31 cellular contexts compared by ENCODE assay signal in genomic region chr5:22431840-22432239, GRCh38.
"Had no signal": no experiment of that assay in that cellular context is flagged by ENCODE, and none has a peak within 500 bp of the region (broad histone marks: within the 10 kb centered on the region; RNA-seq: fewer than 3 reads in every experiment).

No MANE protein-coding gene starts in this region.

- H3K27ac ChIP-seq: colonic mucosa, esophagus muscularis mucosa, heart right ventricle, lower lobe of right lung, neural progenitor cell, prostate gland, right atrium auricular region, suprapubic skin, transverse colon, upper lobe of right lung, vagina had no signal

- H2AFZ ChIP-seq: neural progenitor cell had no signal

- DNase-seq: colonic mucosa; effector CD8-positive, alpha-beta T cell; endodermal cell; foreskin melanocyte; glutamatergic neuron; heart right ventricle; hippocampal formation; immature natural killer cell; left ventricle myocardium superior; lower lobe of right lung; mucosa of descending colon; naive B cell; stimulated activated CD4-positive, alpha-beta T cell treated with anti-CD3 and anti-CD28 coated beads, Interleukin-12 subunit alpha, Interleukin-12 subunit beta, amount 100 ng/mL, for 4 hours; stimulated activated CD4-positive, alpha-beta T cell treated with anti-CD3 and anti-CD28 coated beads, Interleukin-1b, Interleukin-23, amount 100 ng/mL, for 48 hours; stimulated activated CD4-positive, alpha-beta T cell treated with anti-CD3 and anti-CD28 coated beads, Interleukin-4, amount 100 ng/mL, for 1 hour; stimulated activated CD8-positive, alpha-beta memory T cell treated with anti-CD3 and anti-CD28 coated beads, Interleukin-4, amount 100 ng/mL, for 48 hours; stimulated activated naive CD4-positive, alpha-beta T cell; stimulated activated naive CD8-positive, alpha-beta T cell treated with anti-CD3 and anti-CD28 coated beads, Interleukin-15, amount 100 ng/mL, for 72 hours; transverse colon; upper lobe of right lung had no signal

- H3K27me3 Mint-ChIP-seq: dendritic cell treated with granulocyte-macrophage colony-stimulating factor and Interleukin-4, amounts not matched to agents 40 ng/mL and 50 ng/mL, for 4 days; memory B cell; naive B cell; natural killer cell treated with Interleukin-12 subunit alpha and Interleukin-12 subunit beta and Interleukin-15 and Interleukin-18, amount 100 ng/mL, for 72 hours; stimulated activated naive CD8-positive, alpha-beta T cell treated with anti-CD3 and anti-CD28 coated beads, Interleukin-15, amount 100 ng/mL, for 72 hours had no signal

- H3K36me3 Mint-ChIP-seq: immature natural killer cell, memory B cell, naive B cell, neural progenitor cell had no signal

- H3K4me2 ChIP-seq: neural progenitor cell, smooth muscle cell had no signal

- H3K4me3 ChIP-seq: colonic mucosa, esophagus muscularis mucosa, heart right ventricle, lower lobe of right lung, mucosa of descending colon, neural progenitor cell, prostate gland, right atrium auricular region, smooth muscle cell, suprapubic skin, transverse colon, upper lobe of right lung, vagina had no signal

- H3K27me3 ChIP-seq: colonic mucosa, esophagus muscularis mucosa, heart right ventricle, neural progenitor cell, right atrium auricular region, suprapubic skin, transverse colon, upper lobe of right lung, vagina had no signal

- H3K9me3 ChIP-seq: colonic mucosa, esophagus muscularis mucosa, heart right ventricle, lower lobe of right lung, mucosa of descending colon, prostate gland, right atrium auricular region, suprapubic skin, transverse colon, upper lobe of right lung, vagina had no signal

- H3K4me1 ChIP-seq: colonic mucosa, esophagus muscularis mucosa, heart right ventricle, lower lobe of right lung, neural progenitor cell, prostate gland, right atrium auricular region, suprapubic skin, transverse colon, upper lobe of right lung, vagina had no signal

- ATAC-seq: heart right ventricle; left ventricle myocardium superior; lower lobe of right lung; mucosa of descending colon; natural killer cell treated with Interleukin-12 subunit alpha and Interleukin-12 subunit beta and Interleukin-15 and Interleukin-18, amount 100 ng/mL, for 72 hours; sciatic nerve; stimulated activated naive CD8-positive, alpha-beta T cell treated with anti-CD3 and anti-CD28 coated beads, Interleukin-15, amount 100 ng/mL, for 72 hours; upper lobe of right lung had no signal

- H3K36me3 ChIP-seq: colonic mucosa, esophagus muscularis mucosa, heart right ventricle, lower lobe of right lung, neural progenitor cell, prostate gland, right atrium auricular region, suprapubic skin, transverse colon, upper lobe of right lung, vagina had no signal

- H3K4me1 Mint-ChIP-seq: endodermal cell; immature natural killer cell; memory B cell; naive B cell; stimulated activated naive CD8-positive, alpha-beta T cell treated with anti-CD3 and anti-CD28 coated beads, Interleukin-15, amount 100 ng/mL, for 72 hours had no signal

- H3K4me3 Mint-ChIP-seq: dendritic cell treated with granulocyte-macrophage colony-stimulating factor and Interleukin-4, amounts not matched to agents 40 ng/mL and 50 ng/mL, for 4 days; endodermal cell; immature natural killer cell; memory B cell; naive B cell; natural killer cell treated with Interleukin-12 subunit alpha and Interleukin-12 subunit beta and Interleukin-15 and Interleukin-18, amount 100 ng/mL, for 72 hours; neural progenitor cell; stimulated activated naive CD8-positive, alpha-beta T cell treated with anti-CD3 and anti-CD28 coated beads, Interleukin-15, amount 100 ng/mL, for 72 hours had no signal

- H3K9ac ChIP-seq: neural progenitor cell had no signal

- H3K27ac Mint-ChIP-seq: dendritic cell treated with granulocyte-macrophage colony-stimulating factor and Interleukin-4, amounts not matched to agents 40 ng/mL and 50 ng/mL, for 4 days; endodermal cell; immature natural killer cell; memory B cell; naive B cell; natural killer cell treated with Interleukin-12 subunit alpha and Interleukin-12 subunit beta and Interleukin-15 and Interleukin-18, amount 100 ng/mL, for 72 hours; neural progenitor cell; stimulated activated naive CD8-positive, alpha-beta T cell treated with anti-CD3 and anti-CD28 coated beads, Interleukin-15, amount 100 ng/mL, for 72 hours had no signal

- H3K9me3 Mint-ChIP-seq: dendritic cell treated with granulocyte-macrophage colony-stimulating factor and Interleukin-4, amounts not matched to agents 40 ng/mL and 50 ng/mL, for 4 days; endodermal cell had no signal
